ENCODE assay signal across 8 cellular contexts in genomic region chr4:78645853-78646757, GRCh38.
DNase-seq lines count a peak whose midpoint lies in the region; ATAC-seq and TF ChIP-seq lines count a peak whose summit lies in the region.

No MANE protein-coding gene starts in this region.

- no peak for TF ChIP-seq CTCF in HFFc6 (IDR thresholded peaks at IDR 0.05)
- no peak for TF ChIP-seq CTCF in fibroblast of the aortic adventitia (IDR thresholded peaks at IDR 0.05; ENCODE audit: insufficient read depth, low read length)
- TF ChIP-seq CTCF in osteoblast (IDR thresholded peaks at IDR 0.05; ENCODE audit: extremely low read depth, low read depth, low read length): no peak

- H3K4me2 ChIP-seq in osteoblast (ENCODE audit: insufficient read depth, low read length): peak overlapping the region; percentile 83

- H3K36me3 ChIP-seq in SK-N-MC (ENCODE audit: insufficient read depth, low read length) (no peaks in the 10 kb centered on the region), osteoblast (ENCODE audit: insufficient read depth, low read length) (no peaks in the 10 kb centered on the region)

- H3K9me3 Mint-ChIP-seq in HFFc6: no peaks in the 10 kb centered on the region
- no peaks in the 10 kb centered on the region for H3K9me3 Mint-ChIP-seq in activated T-cell treated with anti-CD3 and anti-CD28 coated beads, Interleukin-2, amount 50 U/mL, for 4 hours

- no peaks in the 10 kb centered on the region for H3K27me3 ChIP-seq in osteoblast (ENCODE audit: insufficient read depth, low read length)

- H3K27me3 Mint-ChIP-seq in HFFc6 (ENCODE audit: insufficient read depth): no peaks in the 10 kb centered on the region; the same call in 1 of the 2 replicates
- H3K27me3 Mint-ChIP-seq in activated T-cell treated with anti-CD3 and anti-CD28 coated beads, Interleukin-2, amount 50 U/mL, for 4 hours (ENCODE audit: low read depth): no peaks in the 10 kb centered on the region

- H3K4me3 ChIP-seq in SK-N-MC: peak overlapping the region; percentile 71
- H3K4me3 ChIP-seq in fibroblast of the aortic adventitia (ENCODE audit: low read depth, low read length): peak overlapping the region; percentile 45
- H3K4me3 ChIP-seq in osteoblast (ENCODE audit: insufficient read depth, low read length): peak overlapping the region; percentile 48

- H3K27ac Mint-ChIP-seq in HFFc6: peak overlapping the region; percentile 100

- no peaks in the 10 kb centered on the region for H3K9me3 ChIP-seq in SK-N-MC (ENCODE audit: low read depth, low read length)
- no peaks in the 10 kb centered on the region for H3K9me3 ChIP-seq in osteoblast (ENCODE audit: low read depth, low read length)

- ATAC-seq in activated T-cell treated with anti-CD3 and anti-CD28 coated beads, Interleukin-2, amount 50 U/mL, for 4 hours: no peak

- H3K4me1 Mint-ChIP-seq in HFFc6 (ENCODE audit: low read depth): peaks cover 73% of the 10 kb centered on the region
- peaks cover 4% of the 10 kb centered on the region for H3K4me1 Mint-ChIP-seq in activated T-cell treated with anti-CD3 and anti-CD28 coated beads, Interleukin-2, amount 50 U/mL, for 4 hours (ENCODE audit: low read depth)

- H3K9ac ChIP-seq in SK-N-MC (ENCODE audit: insufficient read length): peak overlapping the region; percentile 85

- H3K27ac ChIP-seq in SK-N-MC: peak overlapping the region; percentile 100
- peak overlapping the region; percentile 93 for H3K27ac ChIP-seq in osteoblast (ENCODE audit: low read depth, low read length)

- H3K79me2 ChIP-seq in osteoblast (ENCODE audit: insufficient read depth, low read length): no peaks in the 10 kb centered on the region

- no peaks in the 10 kb centered on the region for H4K20me1 ChIP-seq in osteoblast (ENCODE audit: insufficient read depth, low read length)

- peak; percentile 80 for DNase-seq in AG08395 (ENCODE audit: low spot score)
- DNase-seq in HFFc6: peak; percentile 83
- peak; percentile 82 for DNase-seq in SK-N-MC (ENCODE audit: low read depth, low spot score)
- peak; percentile 98 for DNase-seq in fibroblast of the aortic adventitia (ENCODE audit: low read depth)
- peak; percentile 72 for DNase-seq in osteoblast (ENCODE audit: insufficient read length, low spot score, missing footprints)
- DNase-seq in ecto neural progenitor cell (ENCODE audit: low spot score): no peak
- no peak for DNase-seq in NCI-H2107 (lab: John Stamatoyannopoulos, UW)
- no peak for DNase-seq in activated T-cell treated with anti-CD3 and anti-CD28 coated beads, Interleukin-2, amount 50 U/mL, for 4 hours

- no peaks in the 10 kb centered on the region for H3K36me3 Mint-ChIP-seq in HFFc6 (ENCODE audit: low read depth)
- no peaks in the 10 kb centered on the region for H3K36me3 Mint-ChIP-seq in activated T-cell treated with anti-CD3 and anti-CD28 coated beads, Interleukin-2, amount 50 U/mL, for 4 hours (ENCODE audit: insufficient read depth)

- peak overlapping the region; percentile 86 for H2AFZ ChIP-seq in osteoblast (ENCODE audit: low read length)

- peak overlapping the region; percentile 85 for H3K4me3 Mint-ChIP-seq in HFFc6
- H3K4me3 Mint-ChIP-seq in activated T-cell treated with anti-CD3 and anti-CD28 coated beads, Interleukin-2, amount 50 U/mL, for 4 hours: no peak overlapping the region

- peaks cover 34% of the 10 kb centered on the region for H3K4me1 ChIP-seq in osteoblast (ENCODE audit: insufficient read depth, low read length)

Comparison
In these comparisons a context has a peak if more than half of its experiments do, and no peak if none do; other contexts are left out.
1. DNase-seq: peak in AG08395 (single experiment), HFFc6 (single experiment), SK-N-MC (single experiment), fibroblast of the aortic adventitia (single experiment) and osteoblast (single experiment); none in ecto neural progenitor cell (single experiment), NCI-H2107 (single experiment) and activated T-cell treated with anti-CD3 and anti-CD28 coated beads, Interleukin-2, amount 50 U/mL, for 4 hours (single experiment).
2. Peak in every context shown above with its lines, with median percentiles within 50 percentile points of each other: H3K4me3 ChIP-seq.